In the genomic region with DNA sequence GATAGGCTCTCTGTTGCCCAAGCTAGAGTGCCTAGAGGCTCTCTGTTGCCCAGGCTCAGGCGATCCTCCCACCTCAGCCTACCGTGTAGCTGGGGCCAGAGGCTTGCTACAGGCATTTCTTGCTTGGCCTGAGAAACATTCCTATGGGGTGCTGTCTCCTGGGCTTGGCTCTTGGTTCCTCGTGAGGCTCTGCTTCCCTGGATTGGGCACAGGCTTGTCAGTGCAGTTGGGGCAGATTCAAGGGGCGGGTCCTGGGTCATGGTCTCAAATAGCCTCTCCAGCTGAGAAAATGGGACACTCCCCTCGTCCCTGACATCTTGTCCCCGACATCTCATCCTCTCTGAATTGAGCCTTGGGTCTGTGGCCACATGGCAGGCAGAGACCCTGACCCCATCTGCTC, we compare ENCODE assay signal across 20 cellular contexts. TPM values are rescaled to one million over a fixed set of nuclear protein-coding genes. Genes with fewer than 3 reads are reported as not detected.
DNase-seq lines count a peak whose midpoint lies in the region; ATAC-seq, FAIRE-seq and TF ChIP-seq lines count a peak whose summit lies in the region.
"Had no signal": no experiment of that assay in that cellular context is flagged by ENCODE, and none has a peak within 500 bp of the region (broad histone marks: within the 10 kb centered on the region; RNA-seq: fewer than 3 reads in every experiment).

No MANE protein-coding gene starts in this region.

- H3K23ac ChIP-seq in H9 (ENCODE audit: insufficient read length, low read depth, low read length), result no peak overlapping the region

- H3K79me2 ChIP-seq in H9 (ENCODE audit: insufficient read depth, low read length) (no peaks in the 10 kb centered on the region), GM12878 (ENCODE audit: control insufficient read depth, insufficient read depth, low read length) (no peaks in the 10 kb centered on the region; the same call in 1 of the 2 replicates)

- no peaks in the 10 kb centered on the region for H3K79me1 ChIP-seq in H9 (ENCODE audit: insufficient read depth, low read depth, low read length, poor library complexity, severe bottlenecking)

- H2BK15ac ChIP-seq in H9 (ENCODE audit: low read depth, low read length), result no peak overlapping the region

- peaks cover 3 to 13% of the 10 kb centered on the region in 2 experiments for H3K4me1 Mint-ChIP-seq in H9
- no peaks in the 10 kb centered on the region for H3K4me1 Mint-ChIP-seq in neural crest cell

- H3K9me3 ChIP-seq in H9 (ENCODE audit: control insufficient read depth, low read depth, low read length), result no peaks in the 10 kb centered on the region
- H3K9me3 ChIP-seq in GM12878 (replicated peaks; ENCODE audit: control insufficient read depth, insufficient read depth, low read length), result no peaks in the 10 kb centered on the region
- H3K9me3 ChIP-seq: HAP-1, prostate gland had no signal

- H2BK120ac ChIP-seq in H9 (ENCODE audit: low read depth, low read length, poor library complexity, severe bottlenecking), result no peak overlapping the region

- H3K18ac ChIP-seq in H9 (ENCODE audit: insufficient read length, low read depth, low read length), result no peak overlapping the region

- H3K27me3 ChIP-seq in H9 (ENCODE audit: insufficient read depth, low read length), result no peaks in the 10 kb centered on the region
- no peaks in the 10 kb centered on the region for H3K27me3 ChIP-seq in GM12878 (replicated peaks in 1 of 2; ENCODE audit: control insufficient read depth in 2 of 2, insufficient read depth in 2 of 2, low read length in 1 of 2)
- H3K27me3 ChIP-seq: spleen, tibial nerve had no signal

- no peak overlapping the region for H2BK12ac ChIP-seq in H9 (ENCODE audit: insufficient read length, low read depth, low read length)

- H2AFZ ChIP-seq in H9 (ENCODE audit: low read length), result no peak overlapping the region
- no peak overlapping the region for H2AFZ ChIP-seq in GM12878 (ENCODE audit: control insufficient read depth, low read depth, low read length)

- H3K56ac ChIP-seq in H9 (ENCODE audit: insufficient read length, low read depth, low read length), result no peak overlapping the region

- no peak overlapping the region for H2BK20ac ChIP-seq in H9 (ENCODE audit: low read depth, low read length, poor library complexity, severe bottlenecking)

- RAD21 ChIA-PET in GM12878 (lab: Charles Lee; ENCODE audit: unreplicated experiment), result no interaction called here

- H3K4me3 Mint-ChIP-seq in H9 (peak overlapping the region in 1 of 2 experiments; percentile 11; a peak in 1 of 5 replicates), neural crest cell (peak overlapping the region; percentile 66)
- H3K4me3 Mint-ChIP-seq: activated naive CD4-positive, alpha-beta T cell treated with anti-CD3 and anti-CD28 coated beads for 36 hours had no signal

- H4K8ac ChIP-seq in H9 (replicated peaks; ENCODE audit: insufficient read length, low read depth, low read length), result no peak overlapping the region

- no peak overlapping the region for H2BK5ac ChIP-seq in H9 (ENCODE audit: insufficient read length, low read length)

- CTCF ChIA-PET in GM12878 (lab: Yijun Ruan, JAX), result no interaction called here

- no peak for FAIRE-seq in GM12878 (lab: Jason Lieb, UNC)

- no peaks in the 10 kb centered on the region for H3K23me2 ChIP-seq in H9 (ENCODE audit: insufficient read length, low read depth, low read length, poor library complexity, severe bottlenecking)

- H4K20me1 ChIP-seq in H9 (ENCODE audit: control insufficient read depth, insufficient read depth, insufficient read length) (no peaks in the 10 kb centered on the region), GM12878 (ENCODE audit: control insufficient read depth, insufficient read depth) (no peaks in the 10 kb centered on the region)

- SMC1A ChIA-PET in GM12878 (lab: Charles Lee; ENCODE audit: uncharacterized antibody, unreplicated experiment), result no interaction called here

- H3K27ac Mint-ChIP-seq in H9, result peak overlapping the region in 2 of 3 experiments; percentile 66 to 81; a peak in 2 of 7 replicates
- no peak overlapping the region for H3K27ac Mint-ChIP-seq in neural crest cell (ENCODE audit: unreplicated experiment)
- H3K27ac Mint-ChIP-seq: activated naive CD4-positive, alpha-beta T cell treated with anti-CD3 and anti-CD28 coated beads for 36 hours; brain had no signal

- TF ChIP-seq POLR2A in GM12878 (IDR thresholded peaks at IDR 0.05; ENCODE audit: low read depth, low read length), result 0 out of 2 replicates have a peak, but pooled peaks have one; percentile 61

- no peak overlapping the region for H3K27ac ChIP-seq in H9 (ENCODE audit: insufficient read length, low read depth, low read length)
- H3K27ac ChIP-seq in GM12878 (ENCODE audit: control insufficient read depth, insufficient read depth), result no peak overlapping the region
- H3K27ac ChIP-seq: epithelial cell of prostate, prostate gland, spleen, tibial nerve had no signal

- H4K91ac ChIP-seq in H9 (ENCODE audit: insufficient read length, low read depth, low read length), result no peak overlapping the region

- H3K4me1 ChIP-seq in H9 (ENCODE audit: insufficient read depth, low read length) (no peaks in the 10 kb centered on the region), GM12878 (ENCODE audit: control insufficient read depth, insufficient read depth, low read length) (no peaks in the 10 kb centered on the region)
- H3K4me1 ChIP-seq: prostate gland had no signal

- TF ChIP-seq CTCF in H9 (conservative IDR thresholded peaks at IDR 0.05), result no peak
- TF ChIP-seq CTCF in GM12878 (IDR thresholded peaks at IDR 0.05 in 2 of 3, conservative IDR thresholded peaks at IDR 0.05 in 1 of 3; ENCODE audit: control insufficient read depth in 2 of 3, extremely low read depth in 1 of 3, insufficient read depth in 1 of 3, low read depth in 3 of 3, low read length in 3 of 3), result no peak
- no peak for TF ChIP-seq CTCF in neural crest cell (conservative IDR thresholded peaks at IDR 0.05)
- no peak for TF ChIP-seq CTCF in GM13976 (IDR thresholded peaks at IDR 0.05; ENCODE audit: borderline replicate concordance, control extremely low read depth, extremely low read depth, insufficient read depth, missing control alignments)

- no peak overlapping the region for H3K4ac ChIP-seq in H9 (ENCODE audit: low read depth, low read length)

- no peak overlapping the region for H3K4me3 ChIP-seq in GM12878
- H3K4me3 ChIP-seq: HAP-1, prostate gland, spleen, tibial nerve had no signal

- POLR2A ChIA-PET in GM12878 (lab: Charles Lee), result interaction anchor here (1.2 kb wide), 1 partner anchor 18 kb away, joined by 3 read pairs; no protein-coding TSS in a partner anchor

- no peak overlapping the region for H3K14ac ChIP-seq in H9 (ENCODE audit: insufficient read depth, low read length)

- no peak overlapping the region for H2AK5ac ChIP-seq in H9 (ENCODE audit: insufficient read length, low read length)

- ATAC-seq in GM12878, result peak; percentile 11; the same call in 1 of the 3 replicates

- H3K9me3 Mint-ChIP-seq in H9, result no peaks in the 10 kb centered on the region
- H3K9me3 Mint-ChIP-seq in neural crest cell, result no peaks in the 10 kb centered on the region
- H3K9me3 Mint-ChIP-seq: activated naive CD4-positive, alpha-beta T cell treated with anti-CD3 and anti-CD28 coated beads for 36 hours; brain had no signal

- no CpG with 5 or more reads among the region's 6 CpGs for WGBS in H9 (ENCODE audit: extremely low coverage, insufficient read length, low lambda C conversion rate)
- WGBS in GM12878 (ENCODE audit: insufficient coverage, insufficient replicate concordance, low lambda C conversion rate, missing lambda C conversion rate), result 87% methylated on average over 6 of the region's 6 CpGs

- no TSS peak for BruUV-seq in GM12878 (replicated peaks; lab: Mats Ljungman, UMichigan)

- no peak overlapping the region for H3K9ac ChIP-seq in H9 (ENCODE audit: extremely low read depth, insufficient read length, low read length)
- no peak overlapping the region for H3K9ac ChIP-seq in GM12878 (ENCODE audit: control insufficient read depth, insufficient read depth, low read length)

- H3K4me2 ChIP-seq in H9 (ENCODE audit: insufficient read depth, insufficient read length, low read length) (no peak overlapping the region), GM12878 (ENCODE audit: control insufficient read depth, insufficient read depth) (no peak overlapping the region)

- H3K27me3 Mint-ChIP-seq in H9 (ENCODE audit: low read depth) (peaks cover 4% of the 10 kb centered on the region; the same call in 1 of the 2 replicates), neural crest cell (ENCODE audit: low read depth) (peaks cover 2% of the 10 kb centered on the region)
- H3K27me3 Mint-ChIP-seq: brain had no signal

- no peak overlapping the region for H4K5ac ChIP-seq in H9 (ENCODE audit: insufficient read length, low read depth, low read length)

- intact Hi-C loops in GM12878 (cut with micrococcal nuclease; ENCODE audit: unreplicated experiment), result no loop called here

- no peak overlapping the region for H3T11ph ChIP-seq in H9 (ENCODE audit: low read length)

- peak; percentile 32 for DNase-seq in EH (ENCODE audit: low read depth)
- peak; percentile 74 for DNase-seq in H9
- no peak for DNase-seq in GM12878 (ENCODE audit: low read depth, low spot score)
- no peak for DNase-seq in neural crest cell (ENCODE audit: low read depth, low spot score)
- DNase-seq in NCI-H1092 treated with DMSO at 0.1 percent for 48 hours (lab: John Stamatoyannopoulos, UW), result no peak
- DNase-seq in GM13976 (ENCODE audit: low spot score), result no peak
- DNase-seq in SKM-1 treated with dmso at 0.1 percent for 144 hours (lab: John Stamatoyannopoulos, UW; ENCODE audit: unreplicated experiment), result no peak
- DNase-seq: activated CD4-positive, alpha-beta T cell treated with anti-CD3 and anti-CD28 coated beads for 4 hours; activated naive CD4-positive, alpha-beta T cell treated with anti-CD3 and anti-CD28 coated beads for 36 hours; cortex of kidney; NCI-H1436; NCI-H345; spleen; stimulated activated naive CD4-positive, alpha-beta T cell; T1000 had no signal

- in situ Hi-C loops in GM12878 (cut with MboI) (no loop called here), GM13976 (cut with MboI; ENCODE audit: low sequenced_read_pairs, unreplicated experiment) (no loop called here)

- no peak for TF ChIP-seq EP300 in GM12878 (IDR thresholded peaks at IDR 0.05; ENCODE audit: borderline replicate concordance in 1 of 2, control insufficient read depth in 1 of 2, low read depth in 2 of 2, low read length in 2 of 2)

- TF ChIP-seq RAD21 in GM12878 (IDR thresholded peaks at IDR 0.05; ENCODE audit: insufficient read depth, low read depth, low read length), result no peak

- H3K36me3 Mint-ChIP-seq in H9 (ENCODE audit: insufficient read depth in 1 of 3, low read depth in 3 of 3) (peaks cover 9 to 27% (median 23%) of the 10 kb centered on the region in 3 experiments; a peak in 6 of 7 replicates), neural crest cell (ENCODE audit: low read depth) (peaks cover 5% of the 10 kb centered on the region)

- H3K36me3 ChIP-seq in GM12878 (ENCODE audit: control insufficient read depth in 2 of 2, insufficient read depth in 2 of 2, low read length in 1 of 2), result peaks cover 2 to 7% of the 10 kb centered on the region in 2 experiments

RNA-seq across cellular contexts. Expression of a gene that starts 4.9 kb away (rescaled TPM):
- total RNA-seq in H9 (2021) (2.6 and 2.8 TPM in 2 replicates), GM12878 (2014; rRNA removed) (0.82 and 1.6 TPM in 2 replicates), GM12878 (2014; rRNA removed; fragmentation: Illumina TruSeq; extraction: Trizol) (0.49 and 0.55 TPM in 2 replicates), GM12878 (2021) (2.3 and 2.9 TPM in 2 replicates), neural crest cell (2.7 and 2.9 TPM in 2 replicates)
- total RNA-seq in GM12878 (2013; cell fraction: nucleolus; rRNA removed), result 10.2 and 12.0 TPM in 2 replicates
- 0.58 TPM for polyA plus RNA-seq in GM12878 (2011; ENCODE audit: low read depth)
- polyA plus RNA-seq in GM12878 (2011; rRNA removed) (0.76 and 1.5 TPM in 2 replicates), GM12878 (2014; fragmentation: Illumina TruSeq; extraction: Trizol) (0.06 TPM in 1 of 2 replicates, not detected in the other), GM12878 (2014; fragmentation: Nextera tagmentation; extraction: Ambion mirVana) (not detected), GM12878 (2014; rRNA removed) (3.6 and 3.7 TPM in 2 replicates), GM12878 (2016; fragmentation: Nextera tagmentation; extraction: Ambion mirVana) (under 1 TPM; 0.38 to 0.47 TPM)
- polyA plus RNA-seq in GM12878 (2011; cell fraction: cytosol; rRNA removed), result 3.1 and 4.8 TPM in 2 replicates
- polyA plus RNA-seq in GM12878 (2011; cell fraction: nucleus; rRNA removed), result 12.7 and 13.5 TPM in 2 replicates
- 1.7 and 2.8 TPM in 2 replicates for polyA plus RNA-seq in GM12878 (2012)
- polyA minus RNA-seq in GM12878 (2011; rRNA and poly(A)+ RNA removed), result 1.7 and 5.9 TPM in 2 replicates
- 2.1 and 3.7 TPM in 2 replicates for polyA minus RNA-seq in GM12878 (2011; cell fraction: cytosol; rRNA and poly(A)+ RNA removed)
- 13.4 and 18.7 TPM in 2 replicates for polyA minus RNA-seq in GM12878 (2011; cell fraction: nucleus; rRNA and poly(A)+ RNA removed)

RNA-seq across cellular contexts. Expression of a gene that starts 5.6 kb away (rescaled TPM):
- total RNA-seq in H9 (2021) (489 and 509 TPM in 2 replicates), GM12878 (2014; rRNA removed) (263 and 284 TPM in 2 replicates), GM12878 (2014; rRNA removed; fragmentation: Illumina TruSeq; extraction: Trizol) (303 and 329 TPM in 2 replicates), GM12878 (2021) (462 and 473 TPM in 2 replicates), neural crest cell (371 and 389 TPM in 2 replicates)
- total RNA-seq in GM12878 (2013; cell fraction: nucleolus; rRNA removed), result 144 and 157 TPM in 2 replicates
- 1,149 TPM for polyA plus RNA-seq in GM12878 (2011; ENCODE audit: low read depth)
- polyA plus RNA-seq in GM12878 (2011; rRNA removed) (282 and 475 TPM in 2 replicates), GM12878 (2014; fragmentation: Illumina TruSeq; extraction: Trizol) (53.4 and 224 TPM in 2 replicates), GM12878 (2014; fragmentation: Nextera tagmentation; extraction: Ambion mirVana) (100 to 1,000 TPM; 232 to 449 TPM), GM12878 (2014; rRNA removed) (528 and 564 TPM in 2 replicates), GM12878 (2016; fragmentation: Nextera tagmentation; extraction: Ambion mirVana) (100 to 1,000 TPM; 566 to 586 TPM)
- polyA plus RNA-seq in GM12878 (2011; cell fraction: cytosol; rRNA removed), result 834 and 1,057 TPM in 2 replicates
- 373 and 417 TPM in 2 replicates for polyA plus RNA-seq in GM12878 (2011; cell fraction: nucleus; rRNA removed)
- polyA plus RNA-seq in GM12878 (2012), result 244 and 350 TPM in 2 replicates
- 117 and 160 TPM in 2 replicates for polyA minus RNA-seq in GM12878 (2011; rRNA and poly(A)+ RNA removed)
- 69.2 and 95.4 TPM in 2 replicates for polyA minus RNA-seq in GM12878 (2011; cell fraction: cytosol; rRNA and poly(A)+ RNA removed)
- polyA minus RNA-seq in GM12878 (2011; cell fraction: nucleus; rRNA and poly(A)+ RNA removed), result 44.1 and 69.0 TPM in 2 replicates

RNA-seq across cellular contexts. Expression of a gene that starts 18.3 kb away (rescaled TPM):
- total RNA-seq in H9 (2021), result 15.7 and 16.6 TPM in 2 replicates
- total RNA-seq in GM12878 (2013; cell fraction: nucleolus; rRNA removed), result 6.9 and 7.3 TPM in 2 replicates
- 0.96 and 0.98 TPM in 2 replicates for total RNA-seq in GM12878 (2014; rRNA removed)
- total RNA-seq in GM12878 (2014; rRNA removed; fragmentation: Illumina TruSeq; extraction: Trizol), result 1.2 and 1.4 TPM in 2 replicates
- total RNA-seq in GM12878 (2021), result 5.6 and 5.9 TPM in 2 replicates
- 1.0 TPM for polyA plus RNA-seq in GM12878 (2011; ENCODE audit: low read depth)
- 2.4 and 2.6 TPM in 2 replicates for polyA plus RNA-seq in GM12878 (2011; rRNA removed)
- polyA plus RNA-seq in GM12878 (2011; cell fraction: cytosol; rRNA removed), result 1.6 and 4.3 TPM in 2 replicates
- 37.2 and 59.5 TPM in 2 replicates for polyA plus RNA-seq in GM12878 (2011; cell fraction: nucleus; rRNA removed)
- polyA plus RNA-seq in GM12878 (2012), result 3.6 and 5.1 TPM in 2 replicates
- polyA plus RNA-seq in GM12878 (2014; fragmentation: Illumina TruSeq; extraction: Trizol), result 4.6 and 5.2 TPM in 2 replicates
- under 1 TPM; 0.05 to 0.08 TPM for polyA plus RNA-seq in GM12878 (2014; fragmentation: Nextera tagmentation; extraction: Ambion mirVana)
- polyA plus RNA-seq in GM12878 (2014; rRNA removed), result 5.5 and 6.2 TPM in 2 replicates
- 1 to 10 TPM; 6.3 to 6.9 TPM for polyA plus RNA-seq in GM12878 (2016; fragmentation: Nextera tagmentation; extraction: Ambion mirVana)
- 0.95 and 1.4 TPM in 2 replicates for polyA minus RNA-seq in GM12878 (2011; rRNA and poly(A)+ RNA removed)
- polyA minus RNA-seq in GM12878 (2011; cell fraction: cytosol; rRNA and poly(A)+ RNA removed), result 1.2 and 1.4 TPM in 2 replicates
- polyA minus RNA-seq in GM12878 (2011; cell fraction: nucleus; rRNA and poly(A)+ RNA removed), result 1.8 and 7.4 TPM in 2 replicates
- 15.0 and 18.1 TPM in 2 replicates for total RNA-seq in neural crest cell

RNA-seq across cellular contexts. Expression of a gene that starts 27.6 kb away (rescaled TPM):
- 5.9 and 6.4 TPM in 2 replicates for total RNA-seq in H9 (2021)
- 0.34 and 0.77 TPM in 2 replicates for total RNA-seq in GM12878 (2013; cell fraction: nucleolus; rRNA removed)
- total RNA-seq in GM12878 (2014; rRNA removed), result 0.06 TPM in 1 of 2 replicates, not detected in the other
- total RNA-seq in GM12878 (2014; rRNA removed; fragmentation: Illumina TruSeq; extraction: Trizol), result not detected in 2 replicates
- total RNA-seq in GM12878 (2021), result 0.05 TPM in 1 of 2 replicates, not detected in the other
- not detected for polyA plus RNA-seq in GM12878 (2011; ENCODE audit: low read depth)
- polyA plus RNA-seq in GM12878 (2011; rRNA removed), result not detected in 2 replicates
- 0.05 TPM in 1 of 2 replicates, not detected in the other for polyA plus RNA-seq in GM12878 (2011; cell fraction: cytosol; rRNA removed)
- polyA plus RNA-seq in GM12878 (2011; cell fraction: nucleus; rRNA removed), result 0.12 and 0.16 TPM in 2 replicates
- polyA plus RNA-seq in GM12878 (2012), result 0.11 and 0.12 TPM in 2 replicates
- not detected in 2 replicates for polyA plus RNA-seq in GM12878 (2014; fragmentation: Illumina TruSeq; extraction: Trizol)
- not detected for polyA plus RNA-seq in GM12878 (2014; fragmentation: Nextera tagmentation; extraction: Ambion mirVana)
- 0.08 TPM in 1 of 2 replicates, not detected in the other for polyA plus RNA-seq in GM12878 (2014; rRNA removed)
- polyA plus RNA-seq in GM12878 (2016; fragmentation: Nextera tagmentation; extraction: Ambion mirVana), result under 1 TPM in 1 of 2 experiments, not detected in 1; 0.05 TPM
- polyA minus RNA-seq in GM12878 (2011; rRNA and poly(A)+ RNA removed), result not detected in 2 replicates
- polyA minus RNA-seq in GM12878 (2011; cell fraction: cytosol; rRNA and poly(A)+ RNA removed), result not detected in 2 replicates
- polyA minus RNA-seq in GM12878 (2011; cell fraction: nucleus; rRNA and poly(A)+ RNA removed), result not detected in 2 replicates
- 2.7 and 2.9 TPM in 2 replicates for total RNA-seq in neural crest cell

Comparison
In these comparisons a context has a peak if more than half of its experiments do, and no peak if none do; other contexts are left out.
1. DNase-seq: peak in EH (single experiment) and H9 (single experiment); none in GM12878 (single experiment), neural crest cell (single experiment), NCI-H1092 treated with DMSO at 0.1 percent for 48 hours (single experiment), GM13976 (single experiment) and SKM-1 treated with dmso at 0.1 percent for 144 hours (single experiment).